Comparison of ENCODE assay signal across 26 cellular contexts in the genomic region with DNA sequence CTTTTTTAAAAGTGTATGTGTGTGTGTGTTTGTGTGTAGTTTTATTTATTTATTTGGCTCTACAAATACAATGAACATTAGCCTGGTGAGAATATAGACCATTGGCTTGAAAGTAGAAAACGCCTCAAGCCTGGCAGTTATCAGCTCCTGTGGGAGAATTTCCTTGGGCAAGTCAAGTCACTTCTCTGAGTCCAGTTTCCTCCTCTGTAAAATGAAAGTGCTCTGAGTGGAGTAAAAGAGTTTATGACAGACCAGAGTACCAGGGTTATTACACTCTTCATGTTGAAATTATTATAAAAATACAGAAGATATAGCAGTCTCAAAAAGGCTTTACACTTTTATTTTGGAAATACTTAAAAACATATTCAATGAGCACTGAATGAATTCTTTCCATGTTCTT.
"Had no signal": no experiment of that assay in that cellular context is flagged by ENCODE, and none has a peak within 500 bp of the region (broad histone marks: within the 10 kb centered on the region; RNA-seq: fewer than 3 reads in every experiment).

No MANE protein-coding gene starts in this region.

- H3K4me3 ChIP-seq: colonic mucosa, esophagus squamous epithelium, heart right ventricle, lower lobe of right lung, right lobe of liver, testis, tibial artery had no signal

- H3K36me3 Mint-ChIP-seq: immature natural killer cell; natural killer cell; stimulated activated memory B cell treated with anti-CD40 and anti-IgM and Interleukin-4, amounts not matched to agents 10 μg/mL and 1 μg/mL and 100 μg/mL, for 72 hours; type B pancreatic cell had no signal

- ATAC-seq: effector memory CD8-positive, alpha-beta T cell; heart right ventricle; left ventricle myocardium superior; lower lobe of right lung; natural killer cell; stimulated activated memory B cell treated with anti-CD40 and anti-IgM and Interleukin-4, amounts not matched to agents 10 μg/mL and 1 μg/mL and 100 μg/mL, for 72 hours; stimulated activated naive CD8-positive, alpha-beta T cell treated with anti-CD3 and anti-CD28 coated beads, Interleukin-15, Interleukin-2, amounts not matched to agents 100 U/mL and 50 U/mL, for 24 hours had no signal

- H3K4me1 ChIP-seq: esophagus squamous epithelium, lower lobe of right lung, parathyroid adenoma, right lobe of liver, tibial artery had no signal

- H3K4me1 Mint-ChIP-seq: natural killer cell; stimulated activated memory B cell treated with anti-CD40 and anti-IgM and Interleukin-4, amounts not matched to agents 10 μg/mL and 1 μg/mL and 100 μg/mL, for 72 hours had no signal

- H3K9me3 ChIP-seq: colonic mucosa, esophagus squamous epithelium, heart right ventricle, lower lobe of right lung, right lobe of liver, testis, tibial artery had no signal

- H3K4me3 Mint-ChIP-seq: dendritic cell treated with granulocyte-macrophage colony-stimulating factor and Interleukin-4, amounts not matched to agents 40 ng/mL and 50 ng/mL, for 4 days; effector memory CD8-positive, alpha-beta T cell; immature natural killer cell; natural killer cell; stimulated activated memory B cell treated with anti-CD40 and anti-IgM and Interleukin-4, amounts not matched to agents 10 μg/mL and 1 μg/mL and 100 μg/mL, for 72 hours; type B pancreatic cell had no signal

- H3K27ac Mint-ChIP-seq: dendritic cell treated with granulocyte-macrophage colony-stimulating factor and Interleukin-4, amounts not matched to agents 40 ng/mL and 50 ng/mL, for 4 days; effector memory CD8-positive, alpha-beta T cell; immature natural killer cell; natural killer cell; progenitor cell of endocrine pancreas; stimulated activated memory B cell treated with anti-CD40 and anti-IgM and Interleukin-4, amounts not matched to agents 10 μg/mL and 1 μg/mL and 100 μg/mL, for 72 hours; type B pancreatic cell had no signal

- DNase-seq: colonic mucosa; effector memory CD8-positive, alpha-beta T cell; erythroblast; esophagus squamous epithelium; foreskin melanocyte; glutamatergic neuron; heart right ventricle; hypothalamus; immature natural killer cell; islet precursor cell; kidney glomerular epithelial cell; left ventricle myocardium superior; lower lobe of right lung; natural killer cell; right lobe of liver; stimulated activated CD4-positive, alpha-beta T cell treated with anti-CD3 and anti-CD28 coated beads, Interleukin-2, amount 100 ng/mL, for 24 hours; stimulated activated CD4-positive, alpha-beta T cell treated with anti-CD3 and anti-CD28 coated beads, Interleukin-4, amount 100 ng/mL, for 24 hours; stimulated activated naive CD8-positive, alpha-beta T cell treated with anti-CD3 and anti-CD28 coated beads, Interleukin-15, Interleukin-2, amounts not matched to agents 100 U/mL and 50 U/mL, for 24 hours; substantia nigra; testis; tibial artery had no signal

- H3K27me3 Mint-ChIP-seq: dendritic cell treated with granulocyte-macrophage colony-stimulating factor and Interleukin-4, amounts not matched to agents 40 ng/mL and 50 ng/mL, for 4 days; stimulated activated memory B cell treated with anti-CD40 and anti-IgM and Interleukin-4, amounts not matched to agents 10 μg/mL and 1 μg/mL and 100 μg/mL, for 72 hours; type B pancreatic cell had no signal

- H3K9me3 Mint-ChIP-seq: dendritic cell treated with granulocyte-macrophage colony-stimulating factor and Interleukin-4, amounts not matched to agents 40 ng/mL and 50 ng/mL, for 4 days; effector memory CD8-positive, alpha-beta T cell; natural killer cell; stimulated activated memory B cell treated with anti-CD40 and anti-IgM and Interleukin-4, amounts not matched to agents 10 μg/mL and 1 μg/mL and 100 μg/mL, for 72 hours; type B pancreatic cell had no signal

- H3K36me3 ChIP-seq: colonic mucosa, esophagus squamous epithelium, heart right ventricle, lower lobe of right lung, right lobe of liver, tibial artery had no signal
